15 cellular contexts compared by ENCODE assay signal in genomic region chr12:102879-103168, GRCh38.
"Had no signal": no experiment of that assay in that cellular context is flagged by ENCODE, and none has a peak within 500 bp of the region (broad histone marks: within the 10 kb centered on the region; RNA-seq: fewer than 3 reads in every experiment).

No MANE protein-coding gene starts in this region.

- H3K4me1 ChIP-seq: right atrium auricular region had no signal

- H3K9me3 ChIP-seq: right atrium auricular region, tibial nerve had no signal

- H3K27me3 ChIP-seq: right atrium auricular region had no signal

- DNase-seq: activated CD4-positive, alpha-beta memory T cell treated with anti-CD3 and anti-CD28 coated beads for 36 hours; activated CD8-positive, alpha-beta memory T cell treated with anti-CD3 and anti-CD28 coated beads, Interleukin-2, amount 10 ng/mL, durations not matched to agents 7 days and 5 days; activated T-cell treated with anti-CD3 and anti-CD28 coated beads, Interleukin-2, amount 50 U/mL, for 24 hours; amniotic stem cell; hypothalamus; islet precursor cell; midbrain; occipital lobe; stimulated activated CD4-positive, alpha-beta T cell treated with anti-CD3 and anti-CD28 coated beads, Interleukin-4, amount 100 ng/mL, for 24 hours; stimulated activated naive CD4-positive, alpha-beta T cell treated with Interleukin-2 at 50 U/mL for 16 hours; WERI-Rb-1 had no signal

- H3K27ac ChIP-seq: right atrium auricular region, skin epidermis, tibial nerve, WERI-Rb-1 had no signal

- H3K36me3 ChIP-seq: right atrium auricular region, tibial nerve, WERI-Rb-1 had no signal

- H3K4me3 ChIP-seq: lung, right atrium auricular region, skin epidermis, tibial nerve had no signal
